In the genomic region with DNA sequence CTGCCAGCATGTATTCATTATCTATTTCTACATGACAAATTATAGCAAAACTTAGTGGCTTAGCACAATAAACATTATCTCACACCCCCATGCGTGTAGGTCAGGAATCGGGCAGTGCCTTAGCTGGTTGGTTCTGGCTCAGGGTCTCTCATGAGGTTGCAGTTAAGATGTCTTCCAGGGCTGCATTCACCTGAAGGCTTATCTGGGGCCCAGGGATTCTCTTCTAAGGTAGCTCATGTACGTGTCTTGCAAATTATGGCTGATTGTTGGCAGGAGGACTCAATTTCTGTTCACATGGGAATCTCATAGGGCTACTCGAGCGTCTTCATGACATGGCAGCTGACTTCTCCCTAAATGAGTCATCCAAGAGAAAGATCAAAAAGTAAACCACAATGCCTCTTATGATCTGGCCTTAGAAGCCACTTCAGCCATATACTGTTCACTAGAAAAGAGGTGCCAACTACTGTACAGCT, we compare ENCODE assay signal across 14 cellular contexts. TPM values are rescaled to one million over a fixed set of nuclear protein-coding genes. Genes with fewer than 3 reads are reported as not detected.
DNase-seq lines count a peak whose midpoint lies in the region; ATAC-seq, FAIRE-seq and TF ChIP-seq lines count a peak whose summit lies in the region.
"Had no signal": no experiment of that assay in that cellular context is flagged by ENCODE, and none has a peak within 500 bp of the region (broad histone marks: within the 10 kb centered on the region; RNA-seq: fewer than 3 reads in every experiment).

No MANE protein-coding gene starts in this region.

- H2AFZ ChIP-seq in osteoblast (ENCODE audit: low read length) = peak overlapping the region; percentile 52

- ATAC-seq in GM18520 (IDR thresholded peaks at IDR 0.05; ENCODE audit: unreplicated experiment) = peak; percentile 52
- ATAC-seq in HG03066 (IDR thresholded peaks at IDR 0.05; ENCODE audit: low read depth, unreplicated experiment) = peak; percentile 63
- ATAC-seq in body of pancreas = no peak
- ATAC-seq: activated CD4-positive, alpha-beta T cell treated with anti-CD3 and anti-CD28 coated beads for 36 hours; natural killer cell had no signal

- no peak for FAIRE-seq in GM12891 (lab: Jason Lieb, UNC)

- H3K4me3 ChIP-seq in osteoblast (ENCODE audit: insufficient read depth, low read length) = no peak overlapping the region
- H3K4me3 ChIP-seq in body of pancreas = no peak overlapping the region
- no peak overlapping the region for H3K4me3 ChIP-seq in Peyer's patch

- H3K36me3 ChIP-seq in osteoblast (ENCODE audit: insufficient read depth, low read length) = no peaks in the 10 kb centered on the region
- H3K36me3 ChIP-seq in body of pancreas (replicated peaks in 1 of 2; ENCODE audit: insufficient read depth in 1 of 2, low read depth in 2 of 2) = no peaks in the 10 kb centered on the region
- H3K36me3 ChIP-seq in Peyer's patch = no peaks in the 10 kb centered on the region

- no peaks in the 10 kb centered on the region for H4K20me1 ChIP-seq in osteoblast (ENCODE audit: insufficient read depth, low read length)

- TF ChIP-seq POLR2A in body of pancreas (IDR thresholded peaks at IDR 0.05) = no peak
- no peak for TF ChIP-seq POLR2A in Peyer's patch (IDR thresholded peaks at IDR 0.05)
- TF ChIP-seq POLR2A in GM12891 (IDR thresholded peaks at IDR 0.05; ENCODE audit: low read depth, low read length) = no peak

- TF ChIP-seq CTCF in osteoblast (IDR thresholded peaks at IDR 0.05; ENCODE audit: extremely low read depth, low read depth, low read length) = no peak
- TF ChIP-seq CTCF in body of pancreas (IDR thresholded peaks at IDR 0.05) = no peak
- no peak for TF ChIP-seq CTCF in Peyer's patch (IDR thresholded peaks at IDR 0.05)

- H3K4me1 ChIP-seq in osteoblast (ENCODE audit: insufficient read depth, low read length) (peaks cover 23% of the 10 kb centered on the region), body of pancreas (no peaks in the 10 kb centered on the region), Peyer's patch (no peaks in the 10 kb centered on the region)

- 77 to 78% methylated on average over 5 of the region's 5 CpGs for WGBS in body of pancreas, 2 donors

- H3K27me3 ChIP-seq in osteoblast (ENCODE audit: insufficient read depth, low read length) = no peaks in the 10 kb centered on the region
- no peaks in the 10 kb centered on the region for H3K27me3 ChIP-seq in body of pancreas
- H3K27me3 ChIP-seq in Peyer's patch = no peaks in the 10 kb centered on the region

- DNase-seq in amniotic epithelial cell (ENCODE audit: low read depth) (peak; percentile 68), osteoblast (ENCODE audit: insufficient read length, low spot score, missing footprints) (peak; percentile 90), body of pancreas (no peak), NCI-H1694 (lab: John Stamatoyannopoulos, UW) (no peak), Peyer's patch (no peak), GM12891 (ENCODE audit: insufficient read length, low spot score) (no peak)
- DNase-seq: activated CD4-positive, alpha-beta T cell treated with anti-CD3 and anti-CD28 coated beads for 36 hours; GDM1; head of caudate nucleus; KG1; natural killer cell; stimulated activated CD4-positive, alpha-beta T cell treated with anti-CD3 and anti-CD28 coated beads, Interleukin-2, amount 100 ng/mL, for 48 hours had no signal

- peaks cover under 1% of the 10 kb centered on the region for H3K79me2 ChIP-seq in osteoblast (ENCODE audit: insufficient read depth, low read length)

- intact Hi-C loops in body of pancreas (cut with DNase I) = no loop called here

- H3K9me3 ChIP-seq in osteoblast (ENCODE audit: low read depth, low read length) = no peaks in the 10 kb centered on the region
- H3K9me3 ChIP-seq in body of pancreas = no peaks in the 10 kb centered on the region
- H3K9me3 ChIP-seq in Peyer's patch = no peaks in the 10 kb centered on the region

- H3K27ac ChIP-seq in osteoblast (ENCODE audit: low read depth, low read length) (peak overlapping the region; percentile 30), body of pancreas (no peak overlapping the region), Peyer's patch (no peak overlapping the region)

- no peak overlapping the region for H3K4me2 ChIP-seq in osteoblast (ENCODE audit: insufficient read depth, low read length)

TF ChIP-seq in GM12891, 5 proteins besides CTCF, POLR2A, EP300 and RAD21:
- TF ChIP-seq POU2F2 (IDR thresholded peaks at IDR 0.05; ENCODE audit: low read depth, low read length) = no peak
- no peak for TF ChIP-seq SPI1 (IDR thresholded peaks at IDR 0.05; ENCODE audit: low read depth, low read length)
- no peak for TF ChIP-seq POLR2AphosphoS5 (IDR thresholded peaks at IDR 0.05; ENCODE audit: low read depth, low read length)
- no peak for TF ChIP-seq PAX5 (IDR thresholded peaks at IDR 0.05; ENCODE audit: insufficient read depth, low read length, severe bottlenecking)
- no peak for TF ChIP-seq TAF1 (IDR thresholded peaks at IDR 0.05; ENCODE audit: low read depth, low read length)

RNA-seq across cellular contexts. Expression of a gene that starts 42.9 kb away (rescaled TPM):
- 13.4 and 15.3 TPM in 2 replicates for total RNA-seq in osteoblast
- 10 to 100 TPM in 1 of 2 donors, 1 to 10 TPM in 1; 9.1 to 15.8 TPM for total RNA-seq in body of pancreas
- 10 to 100 TPM; 19.0 to 35.2 (median 22.2) TPM for total RNA-seq in Peyer's patch
- 5.0 TPM for polyA plus RNA-seq in GM12891 (2012; ENCODE audit: low read depth, missing spikeins)

Comparison
In these comparisons a context has a peak if more than half of its experiments do, and no peak if none do; other contexts are left out.
1. DNase-seq: peak in amniotic epithelial cell (single experiment) and osteoblast (single experiment); none in body of pancreas (0 of 4), NCI-H1694 (single experiment), Peyer's patch (0 of 3) and GM12891 (single experiment).